ENCODE assay signal across 8 cellular contexts in genomic region chr11:47409440-47410403, GRCh38. TPM values are rescaled to one million over a fixed set of nuclear protein-coding genes. Genes with fewer than 3 reads are reported as not detected.
DNase-seq lines count a peak whose midpoint lies in the region; ATAC-seq and TF ChIP-seq lines count a peak whose summit lies in the region.

No MANE protein-coding gene starts in this region.

- H3K4me1 Mint-ChIP-seq in CD8-positive, alpha-beta T cell (ENCODE audit: low read depth): peaks cover 25% of the 10 kb centered on the region
- H3K4me1 Mint-ChIP-seq in endodermal cell: peaks cover 9% of the 10 kb centered on the region

- no peak overlapping the region for H3K27ac ChIP-seq in CD8-positive, alpha-beta T cell (ENCODE audit: low read depth, low read length)
- peak overlapping the region; percentile 49 for H3K27ac ChIP-seq in OCI-LY1 (ENCODE audit: low read depth, low read length, poor library complexity, severe bottlenecking)
- H3K27ac ChIP-seq in endodermal cell (ENCODE audit: low read depth, low read length): no peak overlapping the region
- H3K27ac ChIP-seq in ovary: peak overlapping the region; percentile 84 to 92

- H3K27ac Mint-ChIP-seq in CD8-positive, alpha-beta T cell: peak overlapping the region; percentile 96
- H3K27ac Mint-ChIP-seq in endodermal cell: peak overlapping the region; percentile 85

- H3K27me3 ChIP-seq in CD8-positive, alpha-beta T cell (ENCODE audit: insufficient read depth, low read length): no peaks in the 10 kb centered on the region
- H3K27me3 ChIP-seq in OCI-LY1 (ENCODE audit: insufficient read depth, low read length) (no peaks in the 10 kb centered on the region), endodermal cell (ENCODE audit: control insufficient read depth, insufficient read depth, low read length, poor library complexity, severe bottlenecking) (no peaks in the 10 kb centered on the region), ovary (no peaks in the 10 kb centered on the region)

- no peaks in the 10 kb centered on the region for H3K79me2 ChIP-seq in OCI-LY1 (ENCODE audit: insufficient read depth, low read length)

- peaks cover 18% of the 10 kb centered on the region for H3K4me1 ChIP-seq in CD8-positive, alpha-beta T cell (ENCODE audit: insufficient read depth, low read length)
- H3K4me1 ChIP-seq in OCI-LY1 (ENCODE audit: insufficient read depth, low read length, severe bottlenecking): peaks cover 41% of the 10 kb centered on the region
- peaks cover 2% of the 10 kb centered on the region for H3K4me1 ChIP-seq in endodermal cell (ENCODE audit: control insufficient read depth, insufficient read depth, low read length)
- peaks cover 5% of the 10 kb centered on the region for H3K4me1 ChIP-seq in ovary (ENCODE audit: insufficient read depth)

- H3K36me3 Mint-ChIP-seq in CD8-positive, alpha-beta T cell: peaks cover 16% of the 10 kb centered on the region
- peaks cover 16% of the 10 kb centered on the region for H3K36me3 Mint-ChIP-seq in endodermal cell (ENCODE audit: low read depth)

- H3K4me2 ChIP-seq in OCI-LY1 (ENCODE audit: low read length): peak overlapping the region; percentile 99

- H3K9me3 Mint-ChIP-seq in CD8-positive, alpha-beta T cell: no peaks in the 10 kb centered on the region
- H3K9me3 Mint-ChIP-seq in endodermal cell: no peaks in the 10 kb centered on the region

- no peaks in the 10 kb centered on the region for H4K20me1 ChIP-seq in OCI-LY1 (ENCODE audit: insufficient read depth, low read length)

- CTCF ChIA-PET in CD8-positive, alpha-beta T cell (lab: Charles Lee): interaction anchor here (1.0 to 7.1 kb wide), 5 partner anchors 17 to 152 kb away, joined by 3 to 139 read pairs (median 21); partner anchors contain the start of gene NR1H3

- H2AFZ ChIP-seq in OCI-LY1 (ENCODE audit: low read length): no peak overlapping the region

- no peaks in the 10 kb centered on the region for H3K9me2 ChIP-seq in OCI-LY1 (ENCODE audit: low read depth, low read length)

- H3K9ac ChIP-seq in OCI-LY1 (ENCODE audit: low read length) (peak overlapping the region; percentile 86), endodermal cell (ENCODE audit: extremely low read depth, low read length, poor library complexity, severe bottlenecking) (no peak overlapping the region)

- DNase-seq in CD8-positive, alpha-beta T cell: no peak
- DNase-seq in endodermal cell: peak; percentile 37
- DNase-seq in ovary: peak in 1 of 5 donors; percentile 36
- DNase-seq in NCI-H2107 treated with DMSO at 0.1 percent for 48 hours (lab: John Stamatoyannopoulos, UW; ENCODE audit: unreplicated experiment): no peak
- DNase-seq in COLO829 (ENCODE audit: low spot score): no peak
- no peak for DNase-seq in NCI-H1694 treated with DMSO at 0.1 percent for 48 hours (lab: John Stamatoyannopoulos, UW)

- peak overlapping the region; percentile 93 for H3K4me3 Mint-ChIP-seq in CD8-positive, alpha-beta T cell
- H3K4me3 Mint-ChIP-seq in endodermal cell: peak overlapping the region; percentile 82

- WGBS in endodermal cell (ENCODE audit: insufficient coverage in 1 of 2, insufficient read length in 1 of 2), 2 experiments: 94% methylated on average over 19 to 32 of the region's 32 CpGs
- 58 to 67% (median 61%) methylated on average over 32 of the region's 32 CpGs for WGBS in ovary, 3 donors

- no peaks in the 10 kb centered on the region for H3F3A ChIP-seq in OCI-LY1 (ENCODE audit: insufficient read depth, low read length)

- intact Hi-C loops in CD8-positive, alpha-beta T cell (cut with DNase I, micrococcal nuclease): loop anchor here (2.0 to 10.0 kb wide), 9 partner anchors 82 to 709 kb away; partner anchors contain the start of genes ACP2 (in 1 of the 2), ARFGAP2 (in 1 of the 2), ARHGAP1 (in 1 of the 2) and CSTPP1 (in 1 of the 2)
- intact Hi-C loops in ovary (cut with DNase I): loop anchor here in 1 of 4 donors (10.0 kb wide), 1 partner anchor 225 kb away; the partner anchor contains the start of gene PACSIN3

- peak overlapping the region; percentile 85 for H3K4me3 ChIP-seq in CD8-positive, alpha-beta T cell (ENCODE audit: low read depth, low read length)
- H3K4me3 ChIP-seq in OCI-LY1 (ENCODE audit: low read depth, low read length, poor library complexity, severe bottlenecking) (peak overlapping the region; percentile 77), endodermal cell (ENCODE audit: low read length) (peak overlapping the region; percentile 97), ovary (peak overlapping the region; percentile 79)

- H3K36me3 ChIP-seq in CD8-positive, alpha-beta T cell (ENCODE audit: insufficient read depth, low read length): no peaks in the 10 kb centered on the region
- peaks cover 6% of the 10 kb centered on the region; the same call in 1 of the 2 replicates for H3K36me3 ChIP-seq in OCI-LY1 (ENCODE audit: insufficient read depth, low read length)
- H3K36me3 ChIP-seq in endodermal cell (ENCODE audit: control insufficient read depth, insufficient read depth, low read length): peaks cover 19% of the 10 kb centered on the region
- H3K36me3 ChIP-seq in ovary: no peaks in the 10 kb centered on the region

- TF ChIP-seq POLR2A in ovary (IDR thresholded peaks at IDR 0.05): no peak

- TF ChIP-seq EP300 in ovary (IDR thresholded peaks at IDR 0.05): no peak

- no peak for ATAC-seq in CD8-positive, alpha-beta T cell
- no peak for ATAC-seq in GM19351 (IDR thresholded peaks at IDR 0.05; ENCODE audit: unreplicated experiment)

- POLR2A ChIA-PET in CD8-positive, alpha-beta T cell (lab: Charles Lee): interaction anchor here (0.7 to 2.0 kb wide), 8 partner anchors 10 to 195 kb away, joined by 3 to 14 read pairs (median 3); partner anchors contain the start of gene DDB2

- no peak for TF ChIP-seq CTCF in CD8-positive, alpha-beta T cell (IDR thresholded peaks at IDR 0.05)
- TF ChIP-seq CTCF in OCI-LY1 (IDR thresholded peaks at IDR 0.05; ENCODE audit: low read length) (no peak), endodermal cell (conservative IDR thresholded peaks at IDR 0.05) (no peak), ovary (IDR thresholded peaks at IDR 0.05) (no peak)

- no peaks in the 10 kb centered on the region for H3K27me3 Mint-ChIP-seq in CD8-positive, alpha-beta T cell (ENCODE audit: low read depth)
- no peaks in the 10 kb centered on the region for H3K27me3 Mint-ChIP-seq in endodermal cell (ENCODE audit: insufficient read depth)

- H3K9me3 ChIP-seq in CD8-positive, alpha-beta T cell (ENCODE audit: low read length): no peaks in the 10 kb centered on the region
- no peaks in the 10 kb centered on the region for H3K9me3 ChIP-seq in OCI-LY1 (ENCODE audit: low read length)
- no peaks in the 10 kb centered on the region for H3K9me3 ChIP-seq in endodermal cell (ENCODE audit: control insufficient read depth, low read length)
- no peaks in the 10 kb centered on the region for H3K9me3 ChIP-seq in ovary

RNA-seq across cellular contexts. Expression of gene SLC39A13, which starts 1.3 kb away (rescaled TPM):
- 10 to 100 TPM; 34.0 to 34.6 TPM for total RNA-seq in CD8-positive, alpha-beta T cell
- 10 to 100 TPM; 34.7 to 40.4 TPM for total RNA-seq in endodermal cell
- polyA plus RNA-seq in endodermal cell (2013, experiment 1 of 2): 38.8 TPM
- polyA plus RNA-seq in endodermal cell (2013, experiment 2 of 2): 31.4 TPM
- 10 to 100 TPM; 38.7 to 60.2 (median 51.7) TPM for total RNA-seq in ovary
- polyA plus RNA-seq in ovary: 10 to 100 TPM in 1 of 2 donors, 1 to 10 TPM in 1; 2.8 to 54.8 TPM

RNA-seq across cellular contexts. Expression of gene PSMC3, which starts 16.5 kb away (rescaled TPM):
- 10 to 100 TPM; 58.1 to 63.4 TPM for total RNA-seq in CD8-positive, alpha-beta T cell
- total RNA-seq in endodermal cell: 100 to 1,000 TPM; 152 to 175 TPM
- polyA plus RNA-seq in endodermal cell (2013, experiment 1 of 2): 124 TPM
- 129 TPM for polyA plus RNA-seq in endodermal cell (2013, experiment 2 of 2)
- total RNA-seq in ovary: 10 to 100 TPM; 60.7 to 89.6 (median 79.4) TPM
- polyA plus RNA-seq in ovary: 100 to 1,000 TPM; 104 to 267 TPM

RNA-seq across cellular contexts. Expression of gene SPI1, which starts 31.4 kb away (rescaled TPM):
- 1 to 10 TPM in 1 of 2 experiments, under 1 TPM in 1; 0.58 to 1.1 TPM for total RNA-seq in CD8-positive, alpha-beta T cell
- not detected for total RNA-seq in endodermal cell
- polyA plus RNA-seq in endodermal cell (2013, experiment 1 of 2): not detected
- polyA plus RNA-seq in endodermal cell (2013, experiment 2 of 2): 0.25 TPM
- total RNA-seq in ovary: 10 to 100 TPM in 2 of 7 donors, 1 to 10 TPM in 5; 5.1 to 21.5 (median 8.5) TPM
- 1 to 10 TPM; 3.9 to 6.8 TPM for polyA plus RNA-seq in ovary

RNA-seq across cellular contexts. Expression of gene RAPSN, which starts 39.2 kb away (rescaled TPM):
- total RNA-seq in CD8-positive, alpha-beta T cell: under 1 TPM; 0.84 to 0.94 TPM
- total RNA-seq in endodermal cell (under 1 TPM; 0.40 to 0.64 TPM), ovary (under 1 TPM in 3 of 7 donors, not detected in 4; 0.23 to 0.43 (median 0.32) TPM)
- not detected for polyA plus RNA-seq in endodermal cell (2013, experiment 1 of 2)
- polyA plus RNA-seq in endodermal cell (2013, experiment 2 of 2): 0.33 TPM
- polyA plus RNA-seq in ovary: under 1 TPM in 1 of 2 donors, not detected in 1; 0.08 TPM

RNA-seq across cellular contexts. Expression of gene MYBPC3, which starts 57.2 kb away (rescaled TPM):
- total RNA-seq in CD8-positive, alpha-beta T cell: not detected
- under 1 TPM in 1 of 2 donors, not detected in 1; 0.07 TPM for total RNA-seq in endodermal cell
- not detected for polyA plus RNA-seq in endodermal cell (2013, experiment 1 of 2)
- not detected for polyA plus RNA-seq in endodermal cell (2013, experiment 2 of 2)
- under 1 TPM in 3 of 7 donors, not detected in 4; 0.18 to 0.40 (median 0.32) TPM for total RNA-seq in ovary
- under 1 TPM; 0.05 to 0.22 TPM for polyA plus RNA-seq in ovary

Comparison
In these comparisons a context has a peak if more than half of its experiments do, and no peak if none do; other contexts are left out.
1. H3K27ac ChIP-seq: peak in OCI-LY1 (single experiment) and ovary (2 of 2); none in CD8-positive, alpha-beta T cell (single experiment) and endodermal cell (single experiment).
2. Peak in every context shown above with its lines, with median percentiles within 50 percentile points of each other: H3K4me3 ChIP-seq.